In the genomic region with DNA sequence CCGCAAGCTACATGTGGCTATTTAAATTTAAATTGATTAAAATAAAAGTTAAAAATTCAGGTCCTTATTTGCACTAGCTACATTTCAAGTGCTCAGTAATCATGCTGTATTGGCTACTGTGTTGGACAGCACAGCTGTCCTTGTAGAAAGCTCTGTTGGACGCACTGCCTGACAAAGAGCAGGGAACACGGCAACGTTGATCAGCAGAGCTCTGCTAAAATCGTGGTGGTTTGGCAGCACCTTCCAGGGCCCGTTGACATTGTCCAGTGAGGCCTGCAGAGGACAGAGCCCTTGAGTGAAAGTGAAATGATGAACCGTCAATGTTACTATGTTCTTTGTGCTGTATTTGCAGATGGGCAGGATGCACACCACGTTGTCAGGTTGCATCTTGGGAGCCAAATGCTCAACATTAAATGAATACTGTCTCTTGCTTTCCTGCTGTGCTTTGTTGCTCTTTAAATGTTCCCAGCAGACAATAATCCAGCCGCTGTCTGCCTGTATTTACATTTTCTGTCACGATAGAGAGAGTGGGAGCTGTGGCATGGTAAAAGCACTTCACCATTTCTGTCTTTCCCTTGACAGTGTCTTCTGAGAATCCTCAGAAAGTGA, we compare ENCODE assay signal across 20 cellular contexts.
"Had no signal": no experiment of that assay in that cellular context is flagged by ENCODE, and none has a peak within 500 bp of the region (broad histone marks: within the 10 kb centered on the region; RNA-seq: fewer than 3 reads in every experiment).

No MANE protein-coding gene starts in this region.

- DNase-seq: activated B cell treated with CpG ODN at 0.5 μM for 24 hours; activated CD4-positive, alpha-beta T cell treated with anti-CD3 and anti-CD28 coated beads for 48 hours; activated CD8-positive, alpha-beta T cell treated with anti-CD3 and anti-CD28 coated beads for 36 hours; activated gamma-delta T cell; activated T-cell treated with anti-CD3 and anti-CD28 coated beads, Interleukin-2, amount 50 U/mL, for 72 hours; amygdala; caudate nucleus; hippocampal formation; kidney; left lung; mucosa of descending colon; naive thymus-derived CD8-positive, alpha-beta T cell; stimulated activated CD4-positive, alpha-beta T cell treated with anti-CD3 and anti-CD28 coated beads, Interleukin-15, amount 100 ng/mL, for 24 hours; stimulated activated CD4-positive, alpha-beta T cell treated with anti-CD3 and anti-CD28 coated beads, Interleukin-4, amount 100 ng/mL, for 1 hour; stimulated activated naive B cell treated with anti-CD40 and anti-IgM and Interleukin-4, amounts not matched to agents 10 μg/mL and 1 μg/mL and 100 μg/mL, for 72 hours; transverse colon had no signal

- H3K27me3 ChIP-seq: body of pancreas, left lung, transverse colon, vagina had no signal

- ATAC-seq: activated CD8-positive, alpha-beta T cell treated with anti-CD3 and anti-CD28 coated beads for 36 hours; activated naive CD4-positive, alpha-beta T cell treated with anti-CD3 and anti-CD28 coated beads, Interleukin-2, amount 50 U/mL, for 72 hours; activated T-cell treated with anti-CD3 and anti-CD28 coated beads, Interleukin-2, amount 50 U/mL, for 72 hours; body of pancreas; left lung; mucosa of descending colon; naive thymus-derived CD8-positive, alpha-beta T cell; stimulated activated naive B cell treated with anti-CD40 and anti-IgM and Interleukin-4, amounts not matched to agents 10 μg/mL and 1 μg/mL and 100 μg/mL, for 72 hours had no signal

- H3K9me3 ChIP-seq: body of pancreas, left lung, mucosa of descending colon, transverse colon, vagina had no signal

- H3K27ac ChIP-seq: body of pancreas, left lung, skin epidermis, transverse colon, vagina had no signal

- H3K36me3 ChIP-seq: left lung, transverse colon, vagina had no signal

- H3K4me3 ChIP-seq: body of pancreas, left lung, mucosa of descending colon, skin epidermis, transverse colon, vagina had no signal
